In the genomic region with DNA sequence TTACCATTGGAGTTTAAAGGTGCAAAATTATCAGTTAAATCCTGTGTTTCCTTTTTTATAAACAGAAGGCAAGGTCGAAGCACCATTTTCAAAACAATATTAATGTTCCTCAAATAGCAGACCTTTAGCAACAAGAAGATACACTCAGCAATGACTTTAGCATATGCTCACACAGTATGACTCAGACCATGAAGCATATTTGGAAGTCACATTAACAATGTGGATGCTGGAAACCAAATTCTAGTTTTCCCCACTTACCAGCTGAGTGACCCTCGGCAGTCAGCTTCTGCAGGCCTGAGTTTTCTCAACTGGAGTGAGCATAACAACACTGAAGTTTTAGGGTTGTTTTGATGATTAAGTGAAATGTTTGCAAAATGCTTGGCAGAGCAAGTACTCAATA, we compare ENCODE assay signal across 19 cellular contexts.
A peak's percentile ranks its signal among the peaks of the same experiment; 100 is the strongest.
DNase-seq lines count a peak whose midpoint lies in the region; TF ChIP-seq lines count a peak whose summit lies in the region.
"Had no signal": no experiment of that assay in that cellular context is flagged by ENCODE, and none has a peak within 500 bp of the region (broad histone marks: within the 10 kb centered on the region; RNA-seq: fewer than 3 reads in every experiment).

No MANE protein-coding gene starts in this region.

- peak; percentile 32 for DNase-seq in AG20443 (ENCODE audit: low spot score)
- DNase-seq in HFF-Myc (ENCODE audit: extremely low read depth, low read depth) = peak; percentile 10
- peak; percentile 71 for DNase-seq in cerebellar cortex (ENCODE audit: low spot score)
- peak; percentile 16 for DNase-seq in mesenchymal stem cell
- no peak for DNase-seq in tibial nerve (ENCODE audit: low spot score in 2 of 2)
- DNase-seq in esophagus squamous epithelium (lab: John Stamatoyannopoulos, UW) = no peak
- no peak for DNase-seq in GOT3 (lab: John Stamatoyannopoulos, UW)
- DNase-seq in erythroblast (lab: John Stamatoyannopoulos, UW) = no peak
- DNase-seq: activated CD4-positive, alpha-beta memory T cell treated with anti-CD3 and anti-CD28 coated beads for 36 hours; activated naive CD8-positive, alpha-beta T cell treated with anti-CD3 and anti-CD28 coated beads, Interleukin-2, amount 10 ng/mL, durations not matched to agents 7 days and 5 days; activated T-cell treated with anti-CD3 and anti-CD28 coated beads, Interleukin-2, amount 50 U/mL, for 48 hours; cerebellar nuclear complex; kidney; midbrain; stimulated activated CD4-positive, alpha-beta T cell treated with anti-CD3 and anti-CD28 coated beads, Interleukin-4, amount 100 ng/mL, for 4 hours; testis had no signal

- H2BK12ac ChIP-seq in mesenchymal stem cell (ENCODE audit: low read length in 2 of 2) = no peak overlapping the region

- no peak overlapping the region for H3K4me2 ChIP-seq in mesenchymal stem cell (ENCODE audit: low read length, poor library complexity, severe bottlenecking)
- H3K4me2 ChIP-seq: hepatocyte had no signal

- H2AK5ac ChIP-seq in mesenchymal stem cell (ENCODE audit: low read length, severe bottlenecking) = no peak overlapping the region

- H3K4ac ChIP-seq in mesenchymal stem cell (ENCODE audit: low read depth in 1 of 2, low read length in 2 of 2) = no peak overlapping the region

- H4K91ac ChIP-seq in mesenchymal stem cell (ENCODE audit: low read length) = no peak overlapping the region

- H4K8ac ChIP-seq in mesenchymal stem cell (ENCODE audit: low read length) = no peak overlapping the region

- intact Hi-C loops in esophagus squamous epithelium (cut with DNase I) = no loop called here

- TF ChIP-seq CTCF in HFF-Myc (IDR thresholded peaks at IDR 0.05; ENCODE audit: low read depth, low read length, missing control alignments) (no peak), tibial nerve (IDR thresholded peaks at IDR 0.05) (no peak), esophagus squamous epithelium (IDR thresholded peaks at IDR 0.05) (no peak)

- TF ChIP-seq POLR2A in tibial nerve (IDR thresholded peaks at IDR 0.05) = no peak
- no peak for TF ChIP-seq POLR2A in esophagus squamous epithelium (IDR thresholded peaks at IDR 0.05)
- TF ChIP-seq POLR2A in erythroblast (IDR thresholded peaks at IDR 0.05; ENCODE audit: low read length) = no peak

- peak overlapping the region; percentile 57 for H3K9ac ChIP-seq in mesenchymal stem cell (ENCODE audit: low read length)

- no peak overlapping the region for H2BK120ac ChIP-seq in mesenchymal stem cell (ENCODE audit: low read depth, low read length)

- 59% methylated on average over 2 of the region's 2 CpGs for WGBS in mesenchymal stem cell
- 50 to 75% methylated on average over 2 of the region's 2 CpGs for WGBS in tibial nerve, 2 donors
- WGBS in esophagus squamous epithelium, 2 donors = 57 to 61% methylated on average over 2 of the region's 2 CpGs

- no peak overlapping the region for H3K14ac ChIP-seq in mesenchymal stem cell (ENCODE audit: low read length in 2 of 2)

- H3K23ac ChIP-seq in mesenchymal stem cell (ENCODE audit: low read length in 2 of 2) = no peak overlapping the region

- no peak for TF ChIP-seq EP300 in tibial nerve (IDR thresholded peaks at IDR 0.05)

- H2BK5ac ChIP-seq in mesenchymal stem cell (ENCODE audit: low read depth, low read length, poor library complexity, severe bottlenecking) = no peak overlapping the region

- no peak overlapping the region for H3K18ac ChIP-seq in mesenchymal stem cell (ENCODE audit: low read depth in 1 of 2, low read length in 2 of 2)

- H3K27ac ChIP-seq in mesenchymal stem cell (ENCODE audit: low read length, poor library complexity, severe bottlenecking) (no peak overlapping the region), tibial nerve (no peak overlapping the region), esophagus squamous epithelium (no peak overlapping the region)
- H3K27ac ChIP-seq: hepatocyte, neutrophil, skin epidermis, testis had no signal

- H2BK15ac ChIP-seq in mesenchymal stem cell (ENCODE audit: low read depth, poor library complexity, severe bottlenecking) = no peak overlapping the region

- no peaks in the 10 kb centered on the region for H3K79me1 ChIP-seq in mesenchymal stem cell (replicated peaks; ENCODE audit: low read length, poor library complexity, severe bottlenecking)

- H3K27me3 ChIP-seq in mesenchymal stem cell (ENCODE audit: control insufficient read depth in 1 of 2, insufficient read depth in 1 of 2, low read length in 2 of 2) (no peaks in the 10 kb centered on the region), tibial nerve (no peaks in the 10 kb centered on the region), esophagus squamous epithelium (no peaks in the 10 kb centered on the region)
- H3K27me3 ChIP-seq: hepatocyte, neutrophil, testis had no signal

- H3K4me1 ChIP-seq in mesenchymal stem cell (ENCODE audit: control insufficient read depth, insufficient read depth, low read depth, low read length) (no peaks in the 10 kb centered on the region), tibial nerve (peaks cover 0 to 11% (median 0%) of the 10 kb centered on the region in 4 donors), esophagus squamous epithelium (peaks cover 0 to 8% (median 0%) of the 10 kb centered on the region in 3 donors)
- H3K4me1 ChIP-seq: testis had no signal

- H3K4me3 ChIP-seq in HFF-Myc (replicated peaks; ENCODE audit: low read depth, low read length) (no peak overlapping the region), mesenchymal stem cell (ENCODE audit: insufficient read depth in 1 of 2, low read depth in 1 of 2, low read length in 2 of 2) (peak overlapping the region in 1 of 2 experiments; percentile 45), tibial nerve (no peak overlapping the region), esophagus squamous epithelium (no peak overlapping the region)
- H3K4me3 ChIP-seq: hepatocyte, skin epidermis, testis had no signal

- H2AFZ ChIP-seq in mesenchymal stem cell (ENCODE audit: low read depth, low read length) = no peak overlapping the region
- H2AFZ ChIP-seq: hepatocyte had no signal

- H3K36me3 ChIP-seq in mesenchymal stem cell (ENCODE audit: control insufficient read depth in 1 of 2, insufficient read depth in 2 of 2, low read depth in 1 of 2, low read length in 2 of 2) = no peaks in the 10 kb centered on the region
- peaks cover 0 to 4% (median 0%) of the 10 kb centered on the region in 3 donors for H3K36me3 ChIP-seq in tibial nerve
- no peaks in the 10 kb centered on the region for H3K36me3 ChIP-seq in esophagus squamous epithelium
- H3K36me3 ChIP-seq: neutrophil had no signal

- H3K9me3 ChIP-seq in mesenchymal stem cell (ENCODE audit: control insufficient read depth, low read length) (no peaks in the 10 kb centered on the region), tibial nerve (no peaks in the 10 kb centered on the region), esophagus squamous epithelium (no peaks in the 10 kb centered on the region)
- H3K9me3 ChIP-seq: neutrophil, testis had no signal

Comparison
In these comparisons a context has a peak if more than half of its experiments do, and no peak if none do; other contexts are left out.
1. DNase-seq: peak in AG20443 (single experiment), HFF-Myc (single experiment), cerebellar cortex (single experiment) and mesenchymal stem cell (single experiment); none in tibial nerve (0 of 2), esophagus squamous epithelium (single experiment), GOT3 (single experiment) and erythroblast (0 of 2).